Comparison of ENCODE assay signal across 15 cellular contexts in genomic region chr5:35990941-35991592, GRCh38. TPM values are rescaled to one million over a fixed set of nuclear protein-coding genes. Genes with fewer than 3 reads are reported as not detected.
A peak's percentile ranks its signal among the peaks of the same experiment; 100 is the strongest.
DNase-seq lines count a peak whose midpoint lies in the region; ATAC-seq and TF ChIP-seq lines count a peak whose summit lies in the region.
"Had no signal": no experiment of that assay in that cellular context is flagged by ENCODE, and none has a peak within 500 bp of the region (broad histone marks: within the 10 kb centered on the region; RNA-seq: fewer than 3 reads in every experiment).

A gene with protein sequence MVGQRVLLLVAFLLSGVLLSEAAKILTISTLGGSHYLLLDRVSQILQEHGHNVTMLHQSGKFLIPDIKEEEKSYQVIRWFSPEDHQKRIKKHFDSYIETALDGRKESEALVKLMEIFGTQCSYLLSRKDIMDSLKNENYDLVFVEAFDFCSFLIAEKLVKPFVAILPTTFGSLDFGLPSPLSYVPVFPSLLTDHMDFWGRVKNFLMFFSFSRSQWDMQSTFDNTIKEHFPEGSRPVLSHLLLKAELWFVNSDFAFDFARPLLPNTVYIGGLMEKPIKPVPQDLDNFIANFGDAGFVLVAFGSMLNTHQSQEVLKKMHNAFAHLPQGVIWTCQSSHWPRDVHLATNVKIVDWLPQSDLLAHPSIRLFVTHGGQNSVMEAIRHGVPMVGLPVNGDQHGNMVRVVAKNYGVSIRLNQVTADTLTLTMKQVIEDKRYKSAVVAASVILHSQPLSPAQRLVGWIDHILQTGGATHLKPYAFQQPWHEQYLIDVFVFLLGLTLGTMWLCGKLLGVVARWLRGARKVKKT (minus strand): TSS chr5:35991390. CDS start chr5:35991240, 150 bp downstream.

- intact Hi-C loops in testis (cut with DNase I; ENCODE audit: low total_unique reads): no loop called here
- intact Hi-C loops in CD4-positive, alpha-beta memory T cell (cut with micrococcal nuclease): no loop called here

- H3K9me3 ChIP-seq in iPS-20b (ENCODE audit: insufficient read depth, low read depth, low read length) (no peaks in the 10 kb centered on the region), testis (no peaks in the 10 kb centered on the region)
- no peaks in the 10 kb centered on the region for H3K9me3 ChIP-seq in CD4-positive, alpha-beta memory T cell (ENCODE audit: control insufficient read depth in 1 of 2, low read length in 2 of 2)

- DNase-seq in NCI-H748 (lab: John Stamatoyannopoulos, UW; ENCODE audit: unreplicated experiment) (peak; percentile 82), NCI-H748 treated with DMSO at 0.1 percent for 48 hours (lab: John Stamatoyannopoulos, UW) (no peak), SHP77 treated with DMSO at 0.1 percent for 48 hours (lab: John Stamatoyannopoulos, UW) (peak; percentile 86), testis (no peak), SKM-1 treated with dmso at 0.1 percent for 144 hours (lab: John Stamatoyannopoulos, UW; ENCODE audit: unreplicated experiment) (no peak)
- DNase-seq in CD4-positive, alpha-beta memory T cell: no peak
- DNase-seq: ACHN; activated CD4-positive, alpha-beta T cell treated with anti-CD3 and anti-CD28 coated beads, Interleukin-2, amount 50 U/mL, for 48 hours; GOT3; posterior cingulate gyrus; stimulated activated CD4-positive, alpha-beta T cell treated with anti-CD3 and anti-CD28 coated beads, Interleukin-4, amount 100 ng/mL, for 1 hour; stimulated activated naive B cell treated with anti-CD40 and anti-IgM and Interleukin-4, amounts not matched to agents 10 μg/mL and 1 μg/mL and 100 μg/mL, for 72 hours; T-helper 17 cell had no signal

- H3K4me1 ChIP-seq in iPS-20b (ENCODE audit: insufficient read depth, low read length) (no peaks in the 10 kb centered on the region; the same call in 1 of the 2 replicates), testis (no peaks in the 10 kb centered on the region)
- H3K4me1 ChIP-seq in CD4-positive, alpha-beta memory T cell (ENCODE audit: insufficient read depth, low read length): no peaks in the 10 kb centered on the region

- H3K4me3 ChIP-seq in iPS-20b (ENCODE audit: low read length) (peak within 1 kb of the TSS; percentile 76), testis (peak within 1 kb of the TSS; percentile 9 to 34)
- no peak within 1 kb of the TSS for H3K4me3 ChIP-seq in CD4-positive, alpha-beta memory T cell (ENCODE audit: low read length in 2 of 2)

- peak within 1 kb of the TSS in 2 of 7 donors; percentile 2 to 9 for H3K27ac Mint-ChIP-seq in CD4-positive, alpha-beta memory T cell
- H3K27ac Mint-ChIP-seq: stimulated activated naive B cell treated with anti-CD40 and anti-IgM and Interleukin-4, amounts not matched to agents 10 μg/mL and 1 μg/mL and 100 μg/mL, for 72 hours; T-helper 17 cell had no signal

- H3K36me3 Mint-ChIP-seq in CD4-positive, alpha-beta memory T cell: no peaks in the 10 kb centered on the region
- H3K36me3 Mint-ChIP-seq: stimulated activated naive B cell treated with anti-CD40 and anti-IgM and Interleukin-4, amounts not matched to agents 10 μg/mL and 1 μg/mL and 100 μg/mL, for 72 hours had no signal

- POLR2A ChIA-PET in CD4-positive, alpha-beta memory T cell (lab: Charles Lee; ENCODE audit: partially characterized antibody): no interaction called here

- peaks cover 0 to 2% (median 0%) of the 10 kb centered on the region in 4 donors for H3K4me1 Mint-ChIP-seq in CD4-positive, alpha-beta memory T cell
- H3K4me1 Mint-ChIP-seq: stimulated activated naive B cell treated with anti-CD40 and anti-IgM and Interleukin-4, amounts not matched to agents 10 μg/mL and 1 μg/mL and 100 μg/mL, for 72 hours; T-helper 17 cell had no signal

- H3K36me3 ChIP-seq in iPS-20b (ENCODE audit: insufficient read depth, low read depth, low read length): no peaks in the 10 kb centered on the region
- no peaks in the 10 kb centered on the region for H3K36me3 ChIP-seq in testis (ENCODE audit: low read depth, missing control alignments)
- H3K36me3 ChIP-seq in CD4-positive, alpha-beta memory T cell (ENCODE audit: insufficient read depth, low read length): no peaks in the 10 kb centered on the region

- peaks cover 32% of the 10 kb centered on the region for H3K27me3 ChIP-seq in iPS-20b (ENCODE audit: insufficient read depth, low read length)
- H3K27me3 ChIP-seq in testis: no peaks in the 10 kb centered on the region
- H3K27me3 ChIP-seq in CD4-positive, alpha-beta memory T cell (ENCODE audit: insufficient read depth, low read length): no peaks in the 10 kb centered on the region

- CTCF ChIA-PET in CD4-positive, alpha-beta memory T cell (lab: Charles Lee; ENCODE audit: partially characterized antibody): no interaction called here

- TF ChIP-seq CTCF in testis (IDR thresholded peaks at IDR 0.05): no peak

- no peak within 1 kb of the TSS for H3K4me3 Mint-ChIP-seq in CD4-positive, alpha-beta memory T cell
- H3K4me3 Mint-ChIP-seq: stimulated activated naive B cell treated with anti-CD40 and anti-IgM and Interleukin-4, amounts not matched to agents 10 μg/mL and 1 μg/mL and 100 μg/mL, for 72 hours; T-helper 17 cell had no signal

- no peak for ATAC-seq in GM18858 (IDR thresholded peaks at IDR 0.05; ENCODE audit: unreplicated experiment)
- ATAC-seq: stimulated activated naive B cell treated with anti-CD40 and anti-IgM and Interleukin-4, amounts not matched to agents 10 μg/mL and 1 μg/mL and 100 μg/mL, for 72 hours; T-helper 17 cell had no signal

- H3K9me3 Mint-ChIP-seq in CD4-positive, alpha-beta memory T cell: peaks cover 0 to 2% (median 0%) of the 10 kb centered on the region in 8 donors
- H3K9me3 Mint-ChIP-seq: stimulated activated naive B cell treated with anti-CD40 and anti-IgM and Interleukin-4, amounts not matched to agents 10 μg/mL and 1 μg/mL and 100 μg/mL, for 72 hours had no signal

- H3K27me3 Mint-ChIP-seq in CD4-positive, alpha-beta memory T cell: peaks cover 16 to 17% of the 10 kb centered on the region in 2 donors

- no peak for TF ChIP-seq POLR2A in testis (IDR thresholded peaks at IDR 0.05)

- no peak within 1 kb of the TSS for H3K27ac ChIP-seq in iPS-20b (ENCODE audit: low read length)
- H3K27ac ChIP-seq in testis: no peak within 1 kb of the TSS
- no peak within 1 kb of the TSS for H3K27ac ChIP-seq in CD4-positive, alpha-beta memory T cell (ENCODE audit: low read depth, low read length)

- peak within 1 kb of the TSS; percentile 63 for H3K9ac ChIP-seq in iPS-20b (ENCODE audit: low read depth, low read length)

- WGBS in testis, 2 donors: 5 to 6% methylated on average over 18 to 24 of the region's 24 CpGs

RNA-seq across cellular contexts. Expression of the gene that starts here (rescaled TPM):
- 1 to 10 TPM; 4.3 to 7.5 TPM for total RNA-seq in testis
- 12.4 TPM for polyA plus RNA-seq in testis (ENCODE audit: insufficient read depth, low read depth, low replicate concordance)
- not detected for total RNA-seq in CD4-positive, alpha-beta memory T cell
- polyA plus RNA-seq in CD4-positive, alpha-beta memory T cell: not detected
- total RNA-seq: T-helper 17 cell had no signal

Comparison
In these comparisons a context has a peak if more than half of its experiments do, and no peak if none do; other contexts are left out.
1. RNA of the gene that starts here (total RNA-seq): 4.3 to 7.5 TPM in testis; not detected in CD4-positive, alpha-beta memory T cell; every median in the first group is over 4 times any median in the second.
2. RNA of the gene that starts here (polyA plus RNA-seq): 12.4 TPM in testis (single experiment); not detected in CD4-positive, alpha-beta memory T cell; every median in the first group is over 10 times any median in the second.
3. DNase-seq: peak in NCI-H748 (single experiment) and SHP77 treated with DMSO at 0.1 percent for 48 hours (single experiment); none in NCI-H748 treated with DMSO at 0.1 percent for 48 hours (single experiment), testis (single experiment), CD4-positive, alpha-beta memory T cell (0 of 5) and SKM-1 treated with dmso at 0.1 percent for 144 hours (single experiment).
4. H3K4me3 ChIP-seq: peak in iPS-20b (single experiment) and testis (2 of 2); none in CD4-positive, alpha-beta memory T cell (0 of 2).